Comparison of ENCODE assay signal across 27 cellular contexts in the genomic region with DNA sequence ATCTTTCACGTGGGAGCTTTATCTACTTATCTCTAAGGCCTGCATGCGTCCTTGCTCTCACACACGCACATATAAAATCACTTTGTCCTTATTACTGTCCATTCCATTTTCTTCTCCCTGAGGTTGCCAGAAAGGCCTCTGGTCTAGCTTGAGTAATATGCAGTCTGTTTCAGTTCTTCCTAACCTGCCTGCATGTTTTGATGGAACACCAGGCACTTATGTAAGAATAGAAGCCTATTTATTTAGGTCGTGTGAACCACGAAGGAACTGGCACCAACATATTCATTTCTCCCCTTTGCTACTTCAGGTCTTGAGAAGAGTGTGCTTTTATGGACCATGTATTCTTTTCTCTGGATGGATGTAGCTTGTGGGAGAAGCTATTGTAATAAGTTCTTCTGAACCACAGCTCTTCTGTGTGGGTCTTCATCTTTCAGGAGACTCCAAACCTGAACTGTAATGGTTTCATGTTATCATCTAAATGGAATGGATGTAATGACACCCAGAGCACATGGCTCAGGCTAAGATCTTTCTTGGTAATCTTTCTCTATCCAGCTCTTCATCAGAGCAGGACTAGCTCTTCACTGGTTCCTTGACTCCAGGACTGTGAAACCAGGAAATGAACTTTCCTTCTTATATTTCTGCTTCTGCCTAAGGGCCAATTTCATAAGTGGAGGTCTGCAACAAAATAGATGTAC. TPM values are rescaled to one million over a fixed set of nuclear protein-coding genes. Genes with fewer than 3 reads are reported as not detected.
DNase-seq lines count a peak whose midpoint lies in the region; ATAC-seq and TF ChIP-seq lines count a peak whose summit lies in the region.
"Had no signal": no experiment of that assay in that cellular context is flagged by ENCODE, and none has a peak within 500 bp of the region (broad histone marks: within the 10 kb centered on the region; RNA-seq: fewer than 3 reads in every experiment).

No MANE protein-coding gene starts in this region.

- no peaks in the 10 kb centered on the region for H3K36me3 Mint-ChIP-seq in chondrocyte (ENCODE audit: low read depth)
- H3K36me3 Mint-ChIP-seq: stimulated activated effector memory CD8-positive, alpha-beta T cell treated with anti-CD3 and anti-CD28 coated beads, Interleukin-12 subunit alpha, Interleukin-12 subunit beta, amount 100 ng/mL, for 72 hours had no signal

- H3K4me1 Mint-ChIP-seq in chondrocyte (ENCODE audit: low read depth), result peaks cover 34% of the 10 kb centered on the region
- H3K4me1 Mint-ChIP-seq: stimulated activated effector memory CD8-positive, alpha-beta T cell treated with anti-CD3 and anti-CD28 coated beads, Interleukin-12 subunit alpha, Interleukin-12 subunit beta, amount 100 ng/mL, for 72 hours had no signal

- ATAC-seq in Right ventricle myocardium inferior (peak; percentile 34), left cardiac atrium (no peak)
- ATAC-seq: activated CD4-positive, CD25-positive, alpha-beta regulatory T cell treated with anti-CD3 and anti-CD28 coated beads, Interleukin-2, amount 50 U/mL, for 24 hours; activated CD8-positive, alpha-beta T cell treated with anti-CD3 and anti-CD28 coated beads for 36 hours; gastroesophageal sphincter; HepG2; naive thymus-derived CD8-positive, alpha-beta T cell; Panc1; stimulated activated effector memory CD8-positive, alpha-beta T cell treated with anti-CD3 and anti-CD28 coated beads, Interleukin-12 subunit alpha, Interleukin-12 subunit beta, amount 100 ng/mL, for 72 hours had no signal

- no peaks in the 10 kb centered on the region for H3K27me3 Mint-ChIP-seq in chondrocyte (ENCODE audit: low read depth)
- H3K27me3 Mint-ChIP-seq: activated CD8-positive, alpha-beta T cell treated with anti-CD3 and anti-CD28 coated beads for 36 hours; activated T-cell treated with anti-CD3 and anti-CD28 coated beads, Interleukin-2, amount 50 U/mL, for 24 hours; naive thymus-derived CD8-positive, alpha-beta T cell had no signal

- H3K27ac Mint-ChIP-seq in chondrocyte (ENCODE audit: unreplicated experiment), result no peak overlapping the region
- H3K27ac Mint-ChIP-seq: activated CD8-positive, alpha-beta T cell treated with anti-CD3 and anti-CD28 coated beads for 36 hours; activated T-cell treated with anti-CD3 and anti-CD28 coated beads, Interleukin-2, amount 50 U/mL, for 24 hours; naive thymus-derived CD8-positive, alpha-beta T cell; stimulated activated effector memory CD8-positive, alpha-beta T cell treated with anti-CD3 and anti-CD28 coated beads, Interleukin-12 subunit alpha, Interleukin-12 subunit beta, amount 100 ng/mL, for 72 hours had no signal

- DNase-seq in Right ventricle myocardium inferior (ENCODE audit: missing footprints) (no peak), left cardiac atrium (no peak), SK-N-DZ (ENCODE audit: low spot score) (peak; percentile 73), iris pigment epithelial cell (ENCODE audit: low read depth) (peak; percentile 27), chondrocyte (ENCODE audit: low spot score) (no peak), T1000 (lab: John Stamatoyannopoulos, UW) (no peak), hypothalamus (lab: John Stamatoyannopoulos, UW) (no peak), SW480 (ENCODE audit: low spot score) (no peak)
- DNase-seq: activated CD8-positive, alpha-beta T cell treated with anti-CD3 and anti-CD28 coated beads for 36 hours; activated naive CD4-positive, alpha-beta T cell treated with Interleukin-2 at 50 U/mL for 16 hours; activated T-cell treated with anti-CD3 and anti-CD28 coated beads, Interleukin-2, amount 50 U/mL, for 24 hours; amygdala; Calu3; central memory CD4-positive, alpha-beta T cell; effector CD4-positive, alpha-beta T cell; GOT3; mesendoderm; naive thymus-derived CD8-positive, alpha-beta T cell; NCI-H2227 treated with DMSO at 0.1 percent for 48 hours; NCI-H774; sigmoid colon; testis had no signal

- H3K9me3 Mint-ChIP-seq in chondrocyte (ENCODE audit: low read depth), result peaks cover 3% of the 10 kb centered on the region
- H3K9me3 Mint-ChIP-seq: activated CD8-positive, alpha-beta T cell treated with anti-CD3 and anti-CD28 coated beads for 36 hours had no signal

- TF ChIP-seq CTCF in chondrocyte (IDR thresholded peaks at IDR 0.05), result no peak

- H3K4me3 Mint-ChIP-seq in chondrocyte (ENCODE audit: unreplicated experiment), result no peak overlapping the region
- H3K4me3 Mint-ChIP-seq: activated CD8-positive, alpha-beta T cell treated with anti-CD3 and anti-CD28 coated beads for 36 hours; activated T-cell treated with anti-CD3 and anti-CD28 coated beads, Interleukin-2, amount 50 U/mL, for 24 hours; naive thymus-derived CD8-positive, alpha-beta T cell; stimulated activated effector memory CD8-positive, alpha-beta T cell treated with anti-CD3 and anti-CD28 coated beads, Interleukin-12 subunit alpha, Interleukin-12 subunit beta, amount 100 ng/mL, for 72 hours had no signal

- intact Hi-C loops in Right ventricle myocardium inferior (cut with DNase I) (no loop called here), left cardiac atrium (cut with DNase I) (no loop called here)

RNA-seq across cellular contexts. Expression of gene UBE2E2, which starts 53.8 kb away (rescaled TPM):
- 40.0 TPM for total RNA-seq in Right ventricle myocardium inferior
- 10 to 100 TPM; 45.6 to 54.0 TPM for total RNA-seq in left cardiac atrium
- 89.2 and 101 TPM in 2 replicates for polyA plus RNA-seq in SK-N-DZ (2014; cell fraction: cytosol; rRNA removed)
- 39.1 and 72.9 TPM in 2 replicates for polyA plus RNA-seq in SK-N-DZ (2014; cell fraction: nucleus; rRNA removed)
- total RNA-seq in chondrocyte, result 70.4 to 85.2 TPM (median 74.5 TPM) in 3 replicates

Comparison
In these comparisons a context has a peak if more than half of its experiments do, and no peak if none do; other contexts are left out.
1. DNase-seq: peak in SK-N-DZ (single experiment) and iris pigment epithelial cell (single experiment); none in Right ventricle myocardium inferior (single experiment), left cardiac atrium (single experiment), chondrocyte (single experiment), T1000 (single experiment), hypothalamus (0 of 51) and SW480 (single experiment).